In genomic region chr19:16386619-16387240, GRCh38 we compare ENCODE assay signal across 9 cellular contexts.
A peak's percentile ranks its signal among the peaks of the same experiment; 100 is the strongest.
DNase-seq lines count a peak whose midpoint lies in the region; ATAC-seq and TF ChIP-seq lines count a peak whose summit lies in the region.
"Had no signal": no experiment of that assay in that cellular context is flagged by ENCODE, and none has a peak within 500 bp of the region (broad histone marks: within the 10 kb centered on the region; RNA-seq: fewer than 3 reads in every experiment).

No MANE protein-coding gene starts in this region.

- CTCF ChIA-PET in T-cell (lab: Charles Lee): interaction anchor here (0.5 to 1.8 kb wide), 12 partner anchors 13 to 243 kb away, joined by 3 to 26 read pairs (median 4); partner anchors contain the start of gene HSH2D (in 1 of the 2)

- no peak overlapping the region for H3K4me3 ChIP-seq in breast epithelium

- H3K36me3 Mint-ChIP-seq in T-cell: peaks cover 68% of the 10 kb centered on the region
- peaks cover 76% of the 10 kb centered on the region for H3K36me3 Mint-ChIP-seq in stimulated activated naive CD8-positive, alpha-beta T cell treated with anti-CD3 and anti-CD28 coated beads, Interleukin-15, Interleukin-2, amounts not matched to agents 100 ng/mL and 50 ng/mL, for 24 hours (ENCODE audit: low read depth)

- TF ChIP-seq CTCF in breast epithelium (IDR thresholded peaks at IDR 0.05): peak in 2 of 3 donors; percentile 56 to 62

- in situ Hi-C loops in KBM-7 (cut with MboI; ENCODE audit: low pct_unique_long_range_greater_than_20kb, low sequenced_read_pairs): no loop called here

- H3K4me3 Mint-ChIP-seq in T-cell: no peak overlapping the region
- H3K4me3 Mint-ChIP-seq in stimulated activated naive CD8-positive, alpha-beta T cell treated with anti-CD3 and anti-CD28 coated beads, Interleukin-15, Interleukin-2, amounts not matched to agents 100 ng/mL and 50 ng/mL, for 24 hours: no peak overlapping the region
- H3K4me3 Mint-ChIP-seq: activated naive CD4-positive, alpha-beta T cell treated with anti-CD3 and anti-CD28 coated beads, Interleukin-2, amount 50 U/mL, for 24 hours had no signal

- H3K4me1 ChIP-seq in breast epithelium: no peaks in the 10 kb centered on the region

- peaks cover 3 to 11% (median 6%) of the 10 kb centered on the region in 3 donors for H3K9me3 Mint-ChIP-seq in T-cell
- peaks cover 7% of the 10 kb centered on the region for H3K9me3 Mint-ChIP-seq in stimulated activated naive CD8-positive, alpha-beta T cell treated with anti-CD3 and anti-CD28 coated beads, Interleukin-15, Interleukin-2, amounts not matched to agents 100 ng/mL and 50 ng/mL, for 24 hours

- no peaks in the 10 kb centered on the region for H3K27me3 Mint-ChIP-seq in T-cell
- no peaks in the 10 kb centered on the region for H3K27me3 Mint-ChIP-seq in stimulated activated naive CD8-positive, alpha-beta T cell treated with anti-CD3 and anti-CD28 coated beads, Interleukin-15, Interleukin-2, amounts not matched to agents 100 ng/mL and 50 ng/mL, for 24 hours
- H3K27me3 Mint-ChIP-seq: activated naive CD4-positive, alpha-beta T cell treated with anti-CD3 and anti-CD28 coated beads, Interleukin-2, amount 50 U/mL, for 24 hours had no signal

- H3K27ac Mint-ChIP-seq in T-cell: peak overlapping the region; percentile 34 to 62
- peak overlapping the region; percentile 4 for H3K27ac Mint-ChIP-seq in stimulated activated naive CD8-positive, alpha-beta T cell treated with anti-CD3 and anti-CD28 coated beads, Interleukin-15, Interleukin-2, amounts not matched to agents 100 ng/mL and 50 ng/mL, for 24 hours
- H3K27ac Mint-ChIP-seq: activated naive CD4-positive, alpha-beta T cell treated with anti-CD3 and anti-CD28 coated beads, Interleukin-2, amount 50 U/mL, for 24 hours had no signal

- intact Hi-C loops in breast epithelium (cut with DNase I; ENCODE audit: low total_unique reads): no loop called here

- TF ChIP-seq POLR2A in breast epithelium (IDR thresholded peaks at IDR 0.05): no peak

- H3K27me3 ChIP-seq in breast epithelium: no peaks in the 10 kb centered on the region

- POLR2A ChIA-PET in T-cell (lab: Charles Lee): interaction anchor here (0.5 to 2.1 kb wide), 4 partner anchors 14 to 289 kb away, joined by 3 to 6 read pairs (median 4); no protein-coding TSS in a partner anchor

- DNase-seq in EH (ENCODE audit: low read depth) (peak; percentile 65), KBM-7 (peak; percentile 72), T-cell (peak in 32 of 34 experiments; percentile 37 to 73 (median 60)), breast epithelium (ENCODE audit: low spot score in 2 of 2) (no peak), islet precursor cell (peak; percentile 77), NCI-H2029 (lab: John Stamatoyannopoulos, UW) (no peak)

- no peak overlapping the region for H3K27ac ChIP-seq in breast epithelium

- peaks cover 37 to 45% (median 45%) of the 10 kb centered on the region in 3 donors for H3K4me1 Mint-ChIP-seq in T-cell
- peaks cover 21% of the 10 kb centered on the region for H3K4me1 Mint-ChIP-seq in stimulated activated naive CD8-positive, alpha-beta T cell treated with anti-CD3 and anti-CD28 coated beads, Interleukin-15, Interleukin-2, amounts not matched to agents 100 ng/mL and 50 ng/mL, for 24 hours (ENCODE audit: low read depth)

- H3K9me3 ChIP-seq in breast epithelium: no peaks in the 10 kb centered on the region

- peak; percentile 43 to 59 (median 50) for ATAC-seq in T-cell (replicated peaks in 1 of 4)
- ATAC-seq in HG02852 (IDR thresholded peaks at IDR 0.05; ENCODE audit: unreplicated experiment): no peak

- H3K36me3 ChIP-seq in breast epithelium: no peaks in the 10 kb centered on the region

Comparison
In these comparisons a context has a peak if more than half of its experiments do, and no peak if none do; other contexts are left out.
1. DNase-seq: peak in EH (single experiment), KBM-7 (single experiment), T-cell (32 of 34) and islet precursor cell (single experiment); none in breast epithelium (0 of 2) and NCI-H2029 (single experiment).